1 cellular context compared by ENCODE assay signal in genomic region chr16:89921699-89922476, GRCh38.
A peak's percentile ranks its signal among the peaks of the same experiment; 100 is the strongest.
TF ChIP-seq lines count a peak whose summit lies in the region.

No MANE protein-coding gene starts in this region.

TF ChIP-seq in HepG2, 621 proteins besides CTCF, POLR2A, EP300 and RAD21 (continued from another document and continues in another):
- TF ChIP-seq ZNF574 (CRISPR knock-in tag; IDR thresholded peaks at IDR 0.05) = peak; percentile 47; the same call in 1 of the 2 replicates
- no peak; the same call in 1 of the 2 replicates for TF ChIP-seq ZNF253 (CRISPR knock-in tag; IDR thresholded peaks at IDR 0.05; ENCODE audit: borderline replicate concordance)
- no peak for TF ChIP-seq CENPX (CRISPR knock-in tag; IDR thresholded peaks at IDR 0.05)
- peak; percentile 61; the same call in 1 of the 2 replicates for TF ChIP-seq SOX5 (CRISPR knock-in tag; IDR thresholded peaks at IDR 0.05; ENCODE audit: borderline replicate concordance)
- no peak for TF ChIP-seq HDAC6 (IDR thresholded peaks at IDR 0.05; ENCODE audit: low read depth, low read length)
- TF ChIP-seq, protein P1, sequence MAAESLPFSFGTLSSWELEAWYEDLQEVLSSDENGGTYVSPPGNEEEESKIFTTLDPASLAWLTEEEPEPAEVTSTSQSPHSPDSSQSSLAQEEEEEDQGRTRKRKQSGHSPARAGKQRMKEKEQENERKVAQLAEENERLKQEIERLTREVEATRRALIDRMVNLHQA (CRISPR knock-in tag; IDR thresholded peaks at IDR 0.05) = no peak
- 0 out of 2 replicates have a peak, but pooled peaks have one; percentile 53 for TF ChIP-seq ZMYM2 (CRISPR knock-in tag; IDR thresholded peaks at IDR 0.05)
- no peak for TF ChIP-seq GABPA (IDR thresholded peaks at IDR 0.05; ENCODE audit: low read depth, low read length)
- TF ChIP-seq GABPA (CRISPR knock-in tag; IDR thresholded peaks at IDR 0.05; ENCODE audit: low read depth) = peak; percentile 58; the same call in 1 of the 2 replicates
- TF ChIP-seq, protein P2, sequence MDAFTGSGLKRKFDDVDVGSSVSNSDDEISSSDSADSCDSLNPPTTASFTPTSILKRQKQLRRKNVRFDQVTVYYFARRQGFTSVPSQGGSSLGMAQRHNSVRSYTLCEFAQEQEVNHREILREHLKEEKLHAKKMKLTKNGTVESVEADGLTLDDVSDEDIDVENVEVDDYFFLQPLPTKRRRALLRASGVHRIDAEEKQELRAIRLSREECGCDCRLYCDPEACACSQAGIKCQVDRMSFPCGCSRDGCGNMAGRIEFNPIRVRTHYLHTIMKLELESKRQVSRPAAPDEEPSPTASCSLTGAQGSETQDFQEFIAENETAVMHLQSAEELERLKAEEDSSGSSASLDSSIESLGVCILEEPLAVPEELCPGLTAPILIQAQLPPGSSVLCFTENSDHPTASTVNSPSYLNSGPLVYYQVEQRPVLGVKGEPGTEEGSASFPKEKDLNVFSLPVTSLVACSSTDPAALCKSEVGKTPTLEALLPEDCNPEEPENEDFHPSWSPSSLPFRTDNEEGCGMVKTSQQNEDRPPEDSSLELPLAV (CRISPR knock-in tag; conservative IDR thresholded peaks at IDR 0.05; ENCODE audit: low read depth) = no peak
- TF ChIP-seq TSC22D2 (CRISPR knock-in tag; IDR thresholded peaks at IDR 0.05; ENCODE audit: borderline replicate concordance) = 0 out of 2 replicates have a peak, but pooled peaks have one; percentile 82
- no peak for TF ChIP-seq E2F1 (CRISPR knock-in tag; IDR thresholded peaks at IDR 0.05)
- TF ChIP-seq, protein P3, sequence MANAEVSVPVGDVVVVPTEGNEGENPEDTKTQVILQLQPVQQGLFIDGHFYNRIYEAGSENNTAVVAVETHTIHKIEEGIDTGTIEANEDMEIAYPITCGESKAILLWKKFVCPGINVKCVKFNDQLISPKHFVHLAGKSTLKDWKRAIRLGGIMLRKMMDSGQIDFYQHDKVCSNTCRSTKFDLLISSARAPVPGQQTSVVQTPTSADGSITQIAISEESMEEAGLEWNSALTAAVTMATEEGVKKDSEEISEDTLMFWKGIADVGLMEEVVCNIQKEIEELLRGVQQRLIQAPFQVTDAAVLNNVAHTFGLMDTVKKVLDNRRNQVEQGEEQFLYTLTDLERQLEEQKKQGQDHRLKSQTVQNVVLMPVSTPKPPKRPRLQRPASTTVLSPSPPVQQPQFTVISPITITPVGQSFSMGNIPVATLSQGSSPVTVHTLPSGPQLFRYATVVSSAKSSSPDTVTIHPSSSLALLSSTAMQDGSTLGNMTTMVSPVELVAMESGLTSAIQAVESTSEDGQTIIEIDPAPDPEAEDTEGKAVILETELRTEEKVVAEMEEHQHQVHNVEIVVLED (CRISPR knock-in tag; IDR thresholded peaks at IDR 0.05; ENCODE audit: borderline replicate concordance) = 0 out of 2 replicates have a peak, but pooled peaks have one; percentile 27
- TF ChIP-seq ZNF34 (CRISPR knock-in tag; IDR thresholded peaks at IDR 0.05; ENCODE audit: borderline replicate concordance) = no peak
- no peak for TF ChIP-seq SP140L (CRISPR knock-in tag; IDR thresholded peaks at IDR 0.05; ENCODE audit: borderline replicate concordance)
- TF ChIP-seq GABPB1 (CRISPR knock-in tag; IDR thresholded peaks at IDR 0.05) = peak; percentile 75
- peak; percentile 35; the same call in 1 of the 2 replicates for TF ChIP-seq SP4 (CRISPR knock-in tag; IDR thresholded peaks at IDR 0.05)
- TF ChIP-seq GTF3A (CRISPR knock-in tag; conservative IDR thresholded peaks at IDR 0.05) = no peak
- TF ChIP-seq MATR3 (CRISPR knock-in tag; IDR thresholded peaks at IDR 0.05) = no peak
- TF ChIP-seq ZNF672 (CRISPR knock-in tag; IDR thresholded peaks at IDR 0.05) = no peak
- TF ChIP-seq CAMTA2 (CRISPR knock-in tag; IDR thresholded peaks at IDR 0.05; ENCODE audit: borderline replicate concordance) = peak; percentile 20
- TF ChIP-seq, protein P4, sequence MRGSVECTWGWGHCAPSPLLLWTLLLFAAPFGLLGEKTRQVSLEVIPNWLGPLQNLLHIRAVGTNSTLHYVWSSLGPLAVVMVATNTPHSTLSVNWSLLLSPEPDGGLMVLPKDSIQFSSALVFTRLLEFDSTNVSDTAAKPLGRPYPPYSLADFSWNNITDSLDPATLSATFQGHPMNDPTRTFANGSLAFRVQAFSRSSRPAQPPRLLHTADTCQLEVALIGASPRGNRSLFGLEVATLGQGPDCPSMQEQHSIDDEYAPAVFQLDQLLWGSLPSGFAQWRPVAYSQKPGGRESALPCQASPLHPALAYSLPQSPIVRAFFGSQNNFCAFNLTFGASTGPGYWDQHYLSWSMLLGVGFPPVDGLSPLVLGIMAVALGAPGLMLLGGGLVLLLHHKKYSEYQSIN (CRISPR knock-in tag; IDR thresholded peaks at IDR 0.05; ENCODE audit: borderline replicate concordance) = no peak
- TF ChIP-seq SAFB2 (CRISPR knock-in tag; IDR thresholded peaks at IDR 0.05; ENCODE audit: borderline replicate concordance, low read depth) = no peak
- TF ChIP-seq ZSCAN21 (CRISPR knock-in tag; IDR thresholded peaks at IDR 0.05; ENCODE audit: borderline replicate concordance) = no peak
- TF ChIP-seq ZNF703 (CRISPR knock-in tag; IDR thresholded peaks at IDR 0.05; ENCODE audit: borderline replicate concordance) = no peak; the same call in 1 of the 2 replicates
- no peak for TF ChIP-seq BORCS8-MEF2B (CRISPR knock-in tag; IDR thresholded peaks at IDR 0.05)
- peak; percentile 35; the same call in 1 of the 2 replicates for TF ChIP-seq YEATS2 (CRISPR knock-in tag; IDR thresholded peaks at IDR 0.05; ENCODE audit: borderline replicate concordance)
- TF ChIP-seq HCFC1 (IDR thresholded peaks at IDR 0.05; ENCODE audit: low read depth, low read length) = no peak
- peak; percentile 90 for TF ChIP-seq JUND (CRISPR knock-in tag; IDR thresholded peaks at IDR 0.05)
- peak; percentile 36; the same call in 1 of the 2 replicates for TF ChIP-seq ZNF430 (CRISPR knock-in tag; IDR thresholded peaks at IDR 0.05)
- TF ChIP-seq U2AF1 (optimal IDR thresholded peaks at IDR 0.05; ENCODE audit: low read depth, low read length) = peak; percentile 65
- no peak for TF ChIP-seq ZNF766 (CRISPR knock-in tag; IDR thresholded peaks at IDR 0.05; ENCODE audit: borderline replicate concordance)
- TF ChIP-seq ZKSCAN8 (CRISPR knock-in tag; IDR thresholded peaks at IDR 0.05; ENCODE audit: borderline replicate concordance) = 0 out of 2 replicates have a peak, but pooled peaks have one; percentile 26
- no peak; the same call in 1 of the 2 replicates for TF ChIP-seq HOXA3 (CRISPR knock-in tag; IDR thresholded peaks at IDR 0.05)
- peak; percentile 78; the same call in 1 of the 2 replicates for TF ChIP-seq NFKBIZ (CRISPR knock-in tag; IDR thresholded peaks at IDR 0.05)
- TF ChIP-seq ZBTB38 (CRISPR knock-in tag; IDR thresholded peaks at IDR 0.05) = peak; percentile 65; the same call in 1 of the 2 replicates
- TF ChIP-seq, protein P5, sequence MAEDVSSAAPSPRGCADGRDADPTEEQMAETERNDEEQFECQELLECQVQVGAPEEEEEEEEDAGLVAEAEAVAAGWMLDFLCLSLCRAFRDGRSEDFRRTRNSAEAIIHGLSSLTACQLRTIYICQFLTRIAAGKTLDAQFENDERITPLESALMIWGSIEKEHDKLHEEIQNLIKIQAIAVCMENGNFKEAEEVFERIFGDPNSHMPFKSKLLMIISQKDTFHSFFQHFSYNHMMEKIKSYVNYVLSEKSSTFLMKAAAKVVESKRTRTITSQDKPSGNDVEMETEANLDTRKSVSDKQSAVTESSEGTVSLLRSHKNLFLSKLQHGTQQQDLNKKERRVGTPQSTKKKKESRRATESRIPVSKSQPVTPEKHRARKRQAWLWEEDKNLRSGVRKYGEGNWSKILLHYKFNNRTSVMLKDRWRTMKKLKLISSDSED (CRISPR knock-in tag; IDR thresholded peaks at IDR 0.05) = no peak
- TF ChIP-seq POGK (CRISPR knock-in tag; conservative IDR thresholded peaks at IDR 0.05) = no peak; the same call in 1 of the 2 replicates
- no peak for TF ChIP-seq NCOA1 (CRISPR knock-in tag; IDR thresholded peaks at IDR 0.05)
- no peak for TF ChIP-seq ZNF761 (CRISPR knock-in tag; conservative IDR thresholded peaks at IDR 0.05)
- TF ChIP-seq ZNF891 (CRISPR knock-in tag; IDR thresholded peaks at IDR 0.05) = peak; percentile 89
- TF ChIP-seq NR0B2 (CRISPR knock-in tag; IDR thresholded peaks at IDR 0.05) = no peak
- TF ChIP-seq ZFP90 (CRISPR knock-in tag; IDR thresholded peaks at IDR 0.05; ENCODE audit: borderline replicate concordance) = peak; percentile 30; the same call in 1 of the 2 replicates
- no peak; the same call in 1 of the 2 replicates for TF ChIP-seq MYC (CRISPR knock-in tag; IDR thresholded peaks at IDR 0.05; ENCODE audit: borderline replicate concordance)
- TF ChIP-seq ETV5 (CRISPR knock-in tag; IDR thresholded peaks at IDR 0.05; ENCODE audit: borderline replicate concordance) = peak; percentile 87
- peak; percentile 78; the same call in 1 of the 2 replicates for TF ChIP-seq ZNF878 (CRISPR knock-in tag; IDR thresholded peaks at IDR 0.05)
- TF ChIP-seq RFX1 (IDR thresholded peaks at IDR 0.05) = no peak
- TF ChIP-seq ZNF496 (CRISPR knock-in tag; IDR thresholded peaks at IDR 0.05; ENCODE audit: insufficient replicate concordance) = no peak
- TF ChIP-seq ELF3 (CRISPR knock-in tag; IDR thresholded peaks at IDR 0.05) = peak; percentile 72; the same call in 1 of the 2 replicates
- no peak for TF ChIP-seq NCOR1 (IDR thresholded peaks at IDR 0.05; ENCODE audit: borderline replicate concordance, low read length)
- no peak for TF ChIP-seq ZBTB46 (CRISPR knock-in tag; IDR thresholded peaks at IDR 0.05; ENCODE audit: borderline replicate concordance)
- no peak for TF ChIP-seq ZNF773 (CRISPR knock-in tag; IDR thresholded peaks at IDR 0.05; ENCODE audit: borderline replicate concordance)
- TF ChIP-seq PBX2 (CRISPR knock-in tag; IDR thresholded peaks at IDR 0.05) = no peak
- no peak for TF ChIP-seq CC2D1A (CRISPR knock-in tag; IDR thresholded peaks at IDR 0.05)
- TF ChIP-seq ZNF792 (CRISPR knock-in tag; IDR thresholded peaks at IDR 0.05) = peak; percentile 83
- peak; percentile 64 for TF ChIP-seq HDAC1 (CRISPR knock-in tag; IDR thresholded peaks at IDR 0.05)
- peak; percentile 48; the same call in 1 of the 2 replicates for TF ChIP-seq MAF1 (CRISPR knock-in tag; IDR thresholded peaks at IDR 0.05; ENCODE audit: borderline replicate concordance)
